ENCODE assay signal across 7 cellular contexts in genomic region chr3:13282528-13282985, GRCh38.
DNase-seq lines count a peak whose midpoint lies in the region; ATAC-seq and TF ChIP-seq lines count a peak whose summit lies in the region.

No MANE protein-coding gene starts in this region.

- H2BK15ac ChIP-seq in H9 (ENCODE audit: low read depth, low read length) = no peak overlapping the region

- no peaks in the 10 kb centered on the region for H3K79me2 ChIP-seq in H9 (ENCODE audit: insufficient read depth, low read length)

- ATAC-seq in Panc1 = peak; percentile 28
- no peak for ATAC-seq in GM21390 (IDR thresholded peaks at IDR 0.05; ENCODE audit: unreplicated experiment)

- no peak overlapping the region for H3K18ac ChIP-seq in H9 (ENCODE audit: insufficient read length, low read depth, low read length)

- no peak overlapping the region for H3T11ph ChIP-seq in H9 (ENCODE audit: low read length)

- H3K79me1 ChIP-seq in H9 (ENCODE audit: insufficient read depth, low read depth, low read length, poor library complexity, severe bottlenecking) = no peaks in the 10 kb centered on the region

- POLR2A ChIA-PET in Panc1 (lab: Charles Lee) = no interaction called here

- peaks cover 10% of the 10 kb centered on the region in 2 experiments for H3K4me1 Mint-ChIP-seq in H9
- H3K4me1 Mint-ChIP-seq in glutamatergic neuron (ENCODE audit: low read depth, unreplicated experiment) = peaks cover 9% of the 10 kb centered on the region

- no peaks in the 10 kb centered on the region for H4K20me1 ChIP-seq in H9 (ENCODE audit: control insufficient read depth, insufficient read depth, insufficient read length)

- H2AFZ ChIP-seq in H9 (ENCODE audit: low read length) = no peak overlapping the region

- no peak overlapping the region for H4K91ac ChIP-seq in H9 (ENCODE audit: insufficient read length, low read depth, low read length)

- H3K9me3 Mint-ChIP-seq in H9 = peaks cover 19% of the 10 kb centered on the region in 2 experiments
- H3K9me3 Mint-ChIP-seq in glutamatergic neuron (ENCODE audit: unreplicated experiment) = peaks cover 8% of the 10 kb centered on the region

- H3K9me3 ChIP-seq in H9 (ENCODE audit: control insufficient read depth, low read depth, low read length) = no peaks in the 10 kb centered on the region
- H3K9me3 ChIP-seq in Panc1 (ENCODE audit: control insufficient read depth, insufficient read depth, low read depth, low read length) = peaks cover 3% of the 10 kb centered on the region; the same call in 1 of the 2 replicates

- H3K36me3 ChIP-seq in Panc1 (ENCODE audit: control insufficient read depth, insufficient read depth, low read length) = no peaks in the 10 kb centered on the region

- no peak overlapping the region for H4K5ac ChIP-seq in H9 (ENCODE audit: insufficient read length, low read depth, low read length)

- peak overlapping the region; percentile 57 for H3K4me2 ChIP-seq in H9 (ENCODE audit: insufficient read depth, insufficient read length, low read length)

- in situ Hi-C loops in Panc1 (cut with HindIII; ENCODE audit: low pct_unique_long_range_greater_than_20kb, low sequenced_read_pairs) = no loop called here

- no peak overlapping the region for H3K4ac ChIP-seq in H9 (ENCODE audit: low read depth, low read length)

- H2BK120ac ChIP-seq in H9 (ENCODE audit: low read depth, low read length, poor library complexity, severe bottlenecking) = no peak overlapping the region

- H3K4me3 ChIP-seq in Panc1 (ENCODE audit: low read depth in 2 of 2, low read length in 2 of 2) (peak overlapping the region; percentile 53 to 69), retinal pigment epithelial cell (ENCODE audit: low read length) (peak overlapping the region; percentile 33)

- H3K36me3 Mint-ChIP-seq in H9 (ENCODE audit: insufficient read depth in 1 of 3, low read depth in 3 of 3) (peaks cover 2 to 13% (median 7%) of the 10 kb centered on the region in 3 experiments), glutamatergic neuron (ENCODE audit: unreplicated experiment) (peaks cover 15% of the 10 kb centered on the region)

- CTCF ChIA-PET in Panc1 (lab: Charles Lee) = no interaction called here

- DNase-seq in H9 (no peak), Panc1 (ENCODE audit: low read depth, low spot score) (no peak), glutamatergic neuron (peak; percentile 48), retinal pigment epithelial cell (ENCODE audit: low read depth) (no peak), GM19240 (ENCODE audit: insufficient read length, low spot score) (no peak), SIG-M5 (lab: John Stamatoyannopoulos, UW) (no peak)

- H3K23me2 ChIP-seq in H9 (ENCODE audit: insufficient read length, low read depth, low read length, poor library complexity, severe bottlenecking) = peaks cover 6% of the 10 kb centered on the region

- H3K27ac ChIP-seq in H9 (ENCODE audit: insufficient read length, low read depth, low read length) (no peak overlapping the region), Panc1 (ENCODE audit: low read length) (peak overlapping the region; percentile 57; the same call in 1 of the 2 replicates)

- H3K14ac ChIP-seq in H9 (ENCODE audit: insufficient read depth, low read length) = no peak overlapping the region

- H3K56ac ChIP-seq in H9 (ENCODE audit: insufficient read length, low read depth, low read length) = no peak overlapping the region

- TF ChIP-seq CTCF in H9 (conservative IDR thresholded peaks at IDR 0.05) = no peak
- no peak for TF ChIP-seq CTCF in Panc1 (IDR thresholded peaks at IDR 0.05)
- TF ChIP-seq CTCF in glutamatergic neuron (IDR thresholded peaks at IDR 0.05; ENCODE audit: partially characterized antibody, unreplicated experiment) = no peak
- TF ChIP-seq CTCF in retinal pigment epithelial cell (conservative IDR thresholded peaks at IDR 0.05; ENCODE audit: low read depth, low read length) = no peak

- H3K27me3 Mint-ChIP-seq in H9 (ENCODE audit: low read depth) = peaks cover 50% of the 10 kb centered on the region
- peaks cover 17% of the 10 kb centered on the region for H3K27me3 Mint-ChIP-seq in glutamatergic neuron (ENCODE audit: unreplicated experiment)

- H2AK5ac ChIP-seq in H9 (ENCODE audit: insufficient read length, low read length) = no peak overlapping the region

- peak overlapping the region; percentile 66 to 87; a peak in 4 of 5 replicates for H3K4me3 Mint-ChIP-seq in H9
- no peak overlapping the region for H3K4me3 Mint-ChIP-seq in glutamatergic neuron (ENCODE audit: unreplicated experiment)

- H3K23ac ChIP-seq in H9 (ENCODE audit: insufficient read length, low read depth, low read length) = no peak overlapping the region

- H3K27me3 ChIP-seq in H9 (ENCODE audit: insufficient read depth, low read length) = peaks cover 5% of the 10 kb centered on the region; the same call in 1 of the 2 replicates
- H3K27me3 ChIP-seq in Panc1 (ENCODE audit: control insufficient read depth, insufficient read depth, low read length) = no peaks in the 10 kb centered on the region

- H3K4me1 ChIP-seq in H9 (ENCODE audit: insufficient read depth, low read length) = no peaks in the 10 kb centered on the region
- H3K4me1 ChIP-seq in Panc1 (ENCODE audit: control insufficient read depth, insufficient read depth, low read length) = peaks cover 15% of the 10 kb centered on the region

- H2BK12ac ChIP-seq in H9 (ENCODE audit: insufficient read length, low read depth, low read length) = no peak overlapping the region

- H3K27ac Mint-ChIP-seq in H9 = no peak overlapping the region
- H3K27ac Mint-ChIP-seq in glutamatergic neuron (ENCODE audit: unreplicated experiment) = no peak overlapping the region

- no CpG with 5 or more reads among the region's 69 CpGs for WGBS in H9 (ENCODE audit: extremely low coverage, insufficient read length, low lambda C conversion rate)

- H4K8ac ChIP-seq in H9 (replicated peaks; ENCODE audit: insufficient read length, low read depth, low read length) = no peak overlapping the region

- H2BK20ac ChIP-seq in H9 (ENCODE audit: low read depth, low read length, poor library complexity, severe bottlenecking) = no peak overlapping the region

- BruUV-seq in Panc1 (replicated peaks; lab: Mats Ljungman, UMichigan) = no TSS peak

- no peak overlapping the region for H3K9ac ChIP-seq in H9 (ENCODE audit: extremely low read depth, insufficient read length, low read length)

- H2BK5ac ChIP-seq in H9 (ENCODE audit: insufficient read length, low read length) = no peak overlapping the region

- intact Hi-C loops in Panc1 (cut with micrococcal nuclease; ENCODE audit: unreplicated experiment) = no loop called here
